Comparison of ENCODE assay signal across 8 cellular contexts in genomic region chr16:21300309-21301167, GRCh38. TPM values are rescaled to one million over a fixed set of nuclear protein-coding genes. Genes with fewer than 3 reads are reported as not detected.
DNase-seq lines count a peak whose midpoint lies in the region; ATAC-seq and TF ChIP-seq lines count a peak whose summit lies in the region.

No MANE protein-coding gene starts in this region.

- no peaks in the 10 kb centered on the region for H4K20me1 ChIP-seq in Loucy (ENCODE audit: insufficient read depth, low read length, poor library complexity, severe bottlenecking)

- CTCF ChIA-PET in RWPE1 (lab: Yijun Ruan, JAX): interaction anchor here (0.5 to 2.1 kb wide), 17 partner anchors 14 to 1018 kb away, joined by 3 to 32 read pairs (median 4); partner anchors contain the start of genes ERI2, LDAF1 and REXO5

- intact Hi-C loops in left ventricle myocardium superior (cut with micrococcal nuclease): no loop called here

- no peaks in the 10 kb centered on the region for H3K36me3 ChIP-seq in GM06990 (ENCODE audit: control insufficient read depth, insufficient read depth, low read length)
- H3K36me3 ChIP-seq in H7 (replicated peaks; ENCODE audit: control insufficient read depth, insufficient read depth, low read length): no peaks in the 10 kb centered on the region
- no peaks in the 10 kb centered on the region for H3K36me3 ChIP-seq in Loucy (ENCODE audit: insufficient read depth, low read length)

- H3K79me2 ChIP-seq in Loucy (ENCODE audit: insufficient read depth, low read length): no peaks in the 10 kb centered on the region

- H3K27me3 ChIP-seq in GM06990 (replicated peaks; ENCODE audit: control insufficient read depth, insufficient read depth, low read length): no peaks in the 10 kb centered on the region
- peaks cover 43% of the 10 kb centered on the region for H3K27me3 ChIP-seq in H7 (ENCODE audit: control insufficient read depth, insufficient read depth, low read length)
- no peaks in the 10 kb centered on the region for H3K27me3 ChIP-seq in Loucy (ENCODE audit: insufficient read depth, low read length, poor library complexity, severe bottlenecking)

- TF ChIP-seq CTCF in GM06990 (IDR thresholded peaks at IDR 0.05; ENCODE audit: insufficient read depth, low read length, poor library complexity, severe bottlenecking) (peak; percentile 73), Loucy (conservative IDR thresholded peaks at IDR 0.05; ENCODE audit: low read length) (peak; percentile 83), RWPE1 (conservative IDR thresholded peaks at IDR 0.05; ENCODE audit: low read depth) (peak; percentile 96)

- H3K4me3 ChIP-seq in GM06990 (replicated peaks; ENCODE audit: low read depth, low read length) (peak overlapping the region; percentile 88), H7 (ENCODE audit: insufficient read depth, low read depth, low read length) (peak overlapping the region; percentile 78), Loucy (ENCODE audit: low read length, poor library complexity, severe bottlenecking) (peak overlapping the region; percentile 76)

- H3K9ac ChIP-seq in Loucy (ENCODE audit: low read depth, low read length, poor library complexity, severe bottlenecking): peak overlapping the region; percentile 52

- no peaks in the 10 kb centered on the region for H3K9me3 ChIP-seq in Loucy (ENCODE audit: insufficient read depth, low read depth, low read length)

- peak overlapping the region; percentile 97 for H3K27ac ChIP-seq in RWPE1

- H2AFZ ChIP-seq in Loucy (ENCODE audit: low read length): peak overlapping the region; percentile 96

- H3F3A ChIP-seq in Loucy (ENCODE audit: low read depth): no peaks in the 10 kb centered on the region

- peak; percentile 68 for DNase-seq in GM06990 (ENCODE audit: extremely low read depth, insufficient read length)
- peak; percentile 86 for DNase-seq in H7
- DNase-seq in RWPE1 (ENCODE audit: low spot score): peak; percentile 94
- peak in 57 of 58 donors; percentile 33 to 94 (median 80) for DNase-seq in anterior cingulate cortex (lab: John Stamatoyannopoulos, UW)
- peak; percentile 82 for DNase-seq in left ventricle myocardium superior
- DNase-seq in pons (ENCODE audit: low spot score): peak; percentile 99
- DNase-seq in NK-92 (lab: John Stamatoyannopoulos, UW; ENCODE audit: unreplicated experiment): no peak

- no peaks in the 10 kb centered on the region for H3K9me2 ChIP-seq in Loucy (replicated peaks; ENCODE audit: low read depth, low read length)

- ATAC-seq in left ventricle myocardium superior: peak; percentile 94

- POLR2A ChIA-PET in RWPE1 (lab: Yijun Ruan, JAX; ENCODE audit: low non-redundant PET): interaction anchor here (0.6 to 1.9 kb wide), 3 partner anchors 131 to 1540 kb away, joined by 6 to 14 read pairs (median 7); no protein-coding TSS in a partner anchor

- H3K4me1 ChIP-seq in Loucy (ENCODE audit: insufficient read depth, low read length, poor library complexity, severe bottlenecking): peaks cover 9% of the 10 kb centered on the region

- H3K4me2 ChIP-seq in Loucy (ENCODE audit: low read depth, low read length, poor library complexity, severe bottlenecking): peak overlapping the region; percentile 73

RNA-seq across cellular contexts. Expression of gene CRYM, which starts 22.4 kb away (rescaled TPM):
- total RNA-seq in H7 (2014; rRNA removed; shearing (Covaris generic)): 7.1 and 7.6 TPM in 2 replicates
- 78.2 TPM for total RNA-seq in left ventricle myocardium superior
